In the genomic region with DNA sequence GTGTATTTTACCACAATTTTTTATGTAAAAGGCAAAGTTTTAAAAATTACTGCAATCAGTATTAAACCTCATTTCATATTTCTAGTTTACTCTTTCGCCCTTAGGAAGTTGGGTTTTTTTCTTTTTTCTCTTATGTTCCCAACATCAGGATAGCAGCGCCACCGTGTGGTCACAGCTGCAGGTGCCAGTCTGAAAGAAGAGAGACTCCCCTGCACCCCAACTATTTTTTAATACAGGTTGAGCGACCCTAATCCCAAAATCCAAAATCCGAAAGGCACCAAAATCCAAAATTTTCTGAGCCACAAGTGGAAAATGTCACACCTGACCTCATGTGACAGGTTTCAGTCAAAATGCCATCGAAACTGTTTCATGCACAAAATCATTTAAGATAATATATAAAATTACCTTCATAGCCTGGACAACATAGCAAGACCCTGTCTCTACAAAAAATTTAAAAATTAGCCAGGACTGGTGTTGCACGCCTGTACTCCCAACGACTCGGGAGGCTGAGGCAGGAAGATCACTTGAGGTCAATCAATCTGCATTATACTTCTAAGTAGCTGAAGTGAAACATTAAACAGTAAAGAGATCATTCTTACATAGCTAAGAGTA, we compare ENCODE assay signal across 8 cellular contexts. TPM values are rescaled to one million over a fixed set of nuclear protein-coding genes. Genes with fewer than 3 reads are reported as not detected.
A peak's percentile ranks its signal among the peaks of the same experiment; 100 is the strongest.
DNase-seq lines count a peak whose midpoint lies in the region; ATAC-seq and TF ChIP-seq lines count a peak whose summit lies in the region.

No MANE protein-coding gene starts in this region.

- peaks cover 0 to 6% (median 1%) of the 10 kb centered on the region in 3 donors for H3K27me3 Mint-ChIP-seq in CD14-positive monocyte (ENCODE audit: low read depth in 3 of 3)

- ATAC-seq in Panc1 (no peak), HG03108 (IDR thresholded peaks at IDR 0.05; ENCODE audit: unreplicated experiment) (no peak)

- no peaks in the 10 kb centered on the region for H3K36me3 ChIP-seq in Panc1 (ENCODE audit: control insufficient read depth, insufficient read depth, low read length)

- intact Hi-C loops in CD14-positive monocyte (cut with micrococcal nuclease) (loop anchor here (1.0 to 5.0 kb wide), 3 partner anchors 36 to 84 kb away; no protein-coding TSS in a partner anchor), Panc1 (cut with micrococcal nuclease; ENCODE audit: unreplicated experiment) (loop anchor here (1.0 kb wide), 1 partner anchor 84 kb away; no protein-coding TSS in a partner anchor)

- peak; percentile 71 for DNase-seq in CD14-positive monocyte (ENCODE audit: low spot score)
- DNase-seq in HS-5 (ENCODE audit: low read depth), result peak; percentile 31
- peak; percentile 61 for DNase-seq in Panc1 (ENCODE audit: low read depth, low spot score)
- DNase-seq in activated T-cell treated with anti-CD3 and anti-CD28 coated beads, Interleukin-2, amount 50 U/mL, for 48 hours, result peak; percentile 81 to 83
- DNase-seq in fibroblast of peridontal ligament (ENCODE audit: extremely low read depth), result peak; percentile 76
- peak; percentile 13 for DNase-seq in non-pigmented ciliary epithelial cell (ENCODE audit: low read depth)
- peak; percentile 90 for DNase-seq in superior temporal gyrus (ENCODE audit: extremely low spot score)

- H3K4me1 Mint-ChIP-seq in CD14-positive monocyte, result peaks cover 83% of the 10 kb centered on the region

- peak overlapping the region; percentile 96 to 100 (median 97) for H3K27ac Mint-ChIP-seq in CD14-positive monocyte

- no TSS peak for BruUV-seq in Panc1 (replicated peaks; lab: Mats Ljungman, UMichigan)

- in situ Hi-C loops in Panc1 (cut with HindIII; ENCODE audit: low pct_unique_long_range_greater_than_20kb, low sequenced_read_pairs), result no loop called here

- peak overlapping the region; percentile 82 to 94 for H3K4me3 Mint-ChIP-seq in CD14-positive monocyte

- POLR2A ChIA-PET in Panc1 (lab: Charles Lee), result no interaction called here

- TF ChIP-seq CTCF in CD14-positive monocyte (IDR thresholded peaks at IDR 0.05) (peak; percentile 99), Panc1 (IDR thresholded peaks at IDR 0.05) (peak; percentile 90)

- CTCF ChIA-PET in Panc1 (lab: Charles Lee), result interaction anchor here (0.6 to 2.2 kb wide), 6 partner anchors 25 to 1700 kb away, joined by 3 to 16 read pairs (median 6); no protein-coding TSS in a partner anchor

- peaks cover 0 to 3% (median 0%) of the 10 kb centered on the region in 7 donors for H3K9me3 Mint-ChIP-seq in CD14-positive monocyte

- peak overlapping the region; percentile 21 to 43 for H3K4me3 ChIP-seq in Panc1 (ENCODE audit: low read depth in 2 of 2, low read length in 2 of 2)

- H3K4me1 ChIP-seq in Panc1 (ENCODE audit: control insufficient read depth, insufficient read depth, low read length), result no peaks in the 10 kb centered on the region; the same call in 1 of the 2 replicates

- no peaks in the 10 kb centered on the region for H3K27me3 ChIP-seq in Panc1 (ENCODE audit: control insufficient read depth, insufficient read depth, low read length)

- peaks cover 18 to 22% of the 10 kb centered on the region in 2 donors for H3K36me3 Mint-ChIP-seq in CD14-positive monocyte

- no peak overlapping the region for H3K27ac ChIP-seq in Panc1 (ENCODE audit: low read length)

- no peaks in the 10 kb centered on the region for H3K9me3 ChIP-seq in Panc1 (ENCODE audit: control insufficient read depth, insufficient read depth, low read depth, low read length)

RNA-seq across cellular contexts. Expression of a gene that starts 21.8 kb away (rescaled TPM):
- polyA plus RNA-seq in CD14-positive monocyte, result 10 to 100 TPM; 53.3 to 78.3 TPM
- total RNA-seq in Panc1 (2021; ENCODE audit: unreplicated experiment), result 0.21 TPM
- not detected for polyA plus RNA-seq in Panc1 (2012; ENCODE audit: insufficient read length)

RNA-seq across cellular contexts. Expression of a gene that starts 42.8 kb away (rescaled TPM):
- polyA plus RNA-seq in CD14-positive monocyte, result 100 to 1,000 TPM; 114 to 126 TPM
- total RNA-seq in Panc1 (2021; ENCODE audit: unreplicated experiment), result 1.3 TPM
- polyA plus RNA-seq in Panc1 (2012; ENCODE audit: insufficient read length), result 1.9 TPM

RNA-seq across cellular contexts. Expression of a gene that starts 56.3 kb away (rescaled TPM):
- 10 to 100 TPM; 22.7 to 61.9 TPM for polyA plus RNA-seq in CD14-positive monocyte
- total RNA-seq in Panc1 (2021; ENCODE audit: unreplicated experiment), result not detected
- polyA plus RNA-seq in Panc1 (2012; ENCODE audit: insufficient read length), result not detected

Comparison
In these comparisons a context has a peak if more than half of its experiments do, and no peak if none do; other contexts are left out.
1. DNase-seq: peak in every context shown above with its lines; median percentile 90 in superior temporal gyrus; 82 in activated T-cell treated with anti-CD3 and anti-CD28 coated beads, Interleukin-2, amount 50 U/mL, for 48 hours; 76 in fibroblast of peridontal ligament; 71 in CD14-positive monocyte; 61 in Panc1; 31 in HS-5; 13 in non-pigmented ciliary epithelial cell.